In genomic region chr4:48779998-48780866, GRCh38 we compare ENCODE assay signal across 8 cellular contexts. TPM values are rescaled to one million over a fixed set of nuclear protein-coding genes. Genes with fewer than 3 reads are reported as not detected.
DNase-seq lines count a peak whose midpoint lies in the region; ATAC-seq and TF ChIP-seq lines count a peak whose summit lies in the region.

Gene FRYL, minus strand, starts transcription at chr4:48780279. Its CDS starts 145,869 bp downstream, at chr4:48634410.

- peak; percentile 89 for ATAC-seq in GM19023 (IDR thresholded peaks at IDR 0.05; ENCODE audit: unreplicated experiment)
- peak; percentile 86 for ATAC-seq in HG03280 (IDR thresholded peaks at IDR 0.05; ENCODE audit: unreplicated experiment)

- TF ChIP-seq CTCF in spleen (IDR thresholded peaks at IDR 0.05 in 8 of 11, conservative IDR thresholded peaks at IDR 0.05 in 3 of 11) = peak in 2 of 11 experiments; percentile 6 to 40

- DNase-seq in AG08396 (ENCODE audit: low spot score) = peak; percentile 96
- peak; percentile 93 for DNase-seq in NCI-H345 treated with DMSO at 0.1 percent for 48 hours (lab: John Stamatoyannopoulos, UW; ENCODE audit: unreplicated experiment)
- DNase-seq in activated CD4-positive, CD25-positive, alpha-beta regulatory T cell (lab: John Stamatoyannopoulos, UW) = peak; percentile 92 to 95 (median 95)
- DNase-seq in central memory CD4-positive, alpha-beta T cell = peak; percentile 99
- DNase-seq in immature natural killer cell = peak; percentile 98
- DNase-seq in spleen = peak; percentile 99

- H3K27me3 ChIP-seq in spleen (replicated peaks in 1 of 7) = no peaks in the 10 kb centered on the region

- peak within 1 kb of the TSS; percentile 93 to 100 (median 98) for H3K27ac ChIP-seq in spleen

- intact Hi-C loops in spleen (cut with DNase I; ENCODE audit: low total_unique reads) = loop anchor here (10.0 kb wide), 1 partner anchor 55 kb away; the partner anchor contains the start of gene OCIAD1

- peak within 1 kb of the TSS; percentile 94 to 96 (median 95) for H3K27ac Mint-ChIP-seq in immature natural killer cell

- peaks cover 0 to under 1% (median 0%) of the 10 kb centered on the region in 3 donors for H3K36me3 Mint-ChIP-seq in immature natural killer cell

- peaks cover 29 to 50% (median 41%) of the 10 kb centered on the region in 6 donors for H3K4me1 ChIP-seq in spleen

- peak within 1 kb of the TSS; percentile 92 to 95 (median 94) for H3K4me3 Mint-ChIP-seq in immature natural killer cell

- peaks cover 41 to 49% of the 10 kb centered on the region in 2 donors for H3K4me1 Mint-ChIP-seq in immature natural killer cell

- TF ChIP-seq POLR2A in spleen (IDR thresholded peaks at IDR 0.05) = peak; percentile 14 to 68 (median 26)

- WGBS in spleen, 5 donors = 0 to 1% (median 0%) methylated on average over 47 to 51 of the region's 51 CpGs

- no peaks in the 10 kb centered on the region for H3K9me3 Mint-ChIP-seq in immature natural killer cell

- H3K9me3 ChIP-seq in spleen = no peaks in the 10 kb centered on the region

- H3K36me3 ChIP-seq in spleen = no peaks in the 10 kb centered on the region

- peaks cover 4 to 15% (median 6%) of the 10 kb centered on the region in 3 donors for H3K27me3 Mint-ChIP-seq in immature natural killer cell (ENCODE audit: low read depth in 3 of 3)

- peak within 1 kb of the TSS; percentile 96 to 99 (median 98) for H3K4me3 ChIP-seq in spleen

RNA-seq across cellular contexts. Expression of gene FRYL, which starts in this region (rescaled TPM):
- polyA plus RNA-seq in immature natural killer cell = 10 to 100 TPM; 25.8 to 57.9 (median 26.7) TPM
- 100 to 1,000 TPM in 4 of 7 donors, 10 to 100 TPM in 3; 88.7 to 118 (median 101) TPM for total RNA-seq in spleen
- polyA plus RNA-seq in spleen = 10 to 100 TPM; 14.2 to 16.1 (median 14.6) TPM

Comparison
In these comparisons a context has a peak if more than half of its experiments do, and no peak if none do; other contexts are left out.
1. Peak in every context shown above with its lines: DNase-seq, ATAC-seq, H3K4me3 ChIP-seq and H3K27ac ChIP-seq.